In the genomic region with DNA sequence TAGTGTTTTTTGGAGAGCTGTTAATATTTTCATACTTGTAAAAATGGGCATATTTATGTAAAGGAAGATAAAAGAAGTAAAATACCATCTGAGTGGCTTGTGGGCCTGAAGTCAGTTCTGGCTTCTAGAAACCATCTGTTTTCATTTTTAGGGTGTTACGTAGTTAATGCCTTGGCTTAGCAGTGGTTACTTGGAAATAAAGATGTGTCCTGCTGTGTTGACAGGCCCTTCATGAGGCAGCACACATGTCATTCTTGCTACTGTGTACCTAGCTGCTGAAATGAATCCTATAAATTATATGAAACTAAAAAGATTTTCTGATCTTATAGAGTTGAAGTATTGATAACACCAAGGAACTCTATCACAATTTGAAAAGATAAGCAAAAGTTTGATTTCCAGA, we compare ENCODE assay signal across 23 cellular contexts. TPM values are rescaled to one million over a fixed set of nuclear protein-coding genes. Genes with fewer than 3 reads are reported as not detected.
DNase-seq lines count a peak whose midpoint lies in the region; ATAC-seq and TF ChIP-seq lines count a peak whose summit lies in the region.
"Had no signal": no experiment of that assay in that cellular context is flagged by ENCODE, and none has a peak within 500 bp of the region (broad histone marks: within the 10 kb centered on the region; RNA-seq: fewer than 3 reads in every experiment).

No MANE protein-coding gene starts in this region.

- peak in 6 of 8 donors; percentile 45 to 59 (median 54) for ATAC-seq in heart right ventricle
- ATAC-seq in HG03025 (IDR thresholded peaks at IDR 0.05; ENCODE audit: low FRiP score, unreplicated experiment) = no peak
- ATAC-seq: gastroesophageal sphincter; naive thymus-derived CD4-positive, alpha-beta T cell had no signal

- H4K20me1 ChIP-seq in PC-9 (ENCODE audit: insufficient read depth) = peaks cover 100% of the 10 kb centered on the region

- H3K9me3 Mint-ChIP-seq in brain = no peaks in the 10 kb centered on the region
- no peaks in the 10 kb centered on the region for H3K9me3 Mint-ChIP-seq in Caco-2 (ENCODE audit: unreplicated experiment)
- H3K9me3 Mint-ChIP-seq: stimulated activated naive CD8-positive, alpha-beta T cell treated with anti-CD3 and anti-CD28 coated beads, Interleukin-15, Interleukin-2, amounts not matched to agents 100 ng/mL and 50 ng/mL, for 24 hours had no signal

- no peak overlapping the region for H3K4me3 Mint-ChIP-seq in brain
- H3K4me3 Mint-ChIP-seq in Caco-2 (ENCODE audit: unreplicated experiment) = no peak overlapping the region
- H3K4me3 Mint-ChIP-seq: stimulated activated naive CD8-positive, alpha-beta T cell treated with anti-CD3 and anti-CD28 coated beads, Interleukin-15, Interleukin-2, amounts not matched to agents 100 ng/mL and 50 ng/mL, for 24 hours had no signal

- H3K9me2 ChIP-seq in PC-9 (ENCODE audit: insufficient read depth) = no peaks in the 10 kb centered on the region

- no peaks in the 10 kb centered on the region for H3K27me3 Mint-ChIP-seq in brain
- H3K27me3 Mint-ChIP-seq in Caco-2 (ENCODE audit: insufficient read depth, unreplicated experiment) = no peaks in the 10 kb centered on the region
- H3K27me3 Mint-ChIP-seq: naive thymus-derived CD4-positive, alpha-beta T cell; stimulated activated naive CD8-positive, alpha-beta T cell treated with anti-CD3 and anti-CD28 coated beads, Interleukin-15, Interleukin-2, amounts not matched to agents 100 ng/mL and 50 ng/mL, for 24 hours had no signal

- DNase-seq in A673 (ENCODE audit: low spot score) (peak; percentile 52), G401 (ENCODE audit: low spot score) (peak; percentile 80), heart right ventricle (no peak), DMS114 treated with DMSO at 0.1 percent for 48 hours (lab: John Stamatoyannopoulos, UW; ENCODE audit: unreplicated experiment) (no peak), Caco-2 (no peak), PC-9 (no peak)
- DNase-seq: activated effector memory CD4-positive, alpha-beta T cell treated with Interleukin-2 at 50 U/mL for 16 hours; DND-41; GOT3; kidney glomerular epithelial cell; mesenchymal stem cell; naive thymus-derived CD4-positive, alpha-beta T cell; NCI-H1105 treated with DMSO at 0.1 percent for 48 hours; NCI-H510A treated with DMSO at 0.1 percent for 48 hours; RPMI8226; stimulated activated CD4-positive, alpha-beta T cell treated with anti-CD3 and anti-CD28 coated beads, Interleukin-2, amount 100 ng/mL, for 24 hours; transverse colon had no signal

- no peak overlapping the region for H3K4me2 ChIP-seq in PC-9

- peak overlapping the region in 3 of 5 experiments; percentile 53 to 71 (median 70) for H3K27ac Mint-ChIP-seq in brain
- no peak overlapping the region for H3K27ac Mint-ChIP-seq in Caco-2 (ENCODE audit: unreplicated experiment)

- H3K4me3 ChIP-seq in A673 (ENCODE audit: low read depth, low read length, poor library complexity, severe bottlenecking) (no peak overlapping the region), heart right ventricle (no peak overlapping the region), Caco-2 (ENCODE audit: low read depth, low read length) (no peak overlapping the region), PC-9 (no peak overlapping the region)
- H3K4me3 ChIP-seq: gastroesophageal sphincter, skin epidermis, transverse colon had no signal

- BruUV-seq in A673 (replicated peaks; lab: Mats Ljungman, UMichigan) = no TSS peak
- no TSS peak for BruUV-seq in Caco-2 (replicated peaks; lab: Mats Ljungman, UMichigan)
- no TSS peak for BruUV-seq in PC-9 (replicated peaks; lab: Mats Ljungman, UMichigan)

- intact Hi-C loops in A673 (cut with micrococcal nuclease; ENCODE audit: unreplicated experiment) = no loop called here
- intact Hi-C loops in heart right ventricle (cut with DNase I) = no loop called here
- intact Hi-C loops in Caco-2 (cut with micrococcal nuclease; ENCODE audit: unreplicated experiment) = no loop called here
- intact Hi-C loops in PC-9 (cut with micrococcal nuclease; ENCODE audit: unreplicated experiment) = no loop called here

- WGBS in heart right ventricle, 2 donors = 64 to 69% methylated on average over 1 of the region's 1 CpG

- H3K79me2 ChIP-seq in PC-9 (ENCODE audit: low read depth) = peaks cover 99% of the 10 kb centered on the region

- H3K36me3 ChIP-seq in A673 (ENCODE audit: insufficient read depth, low read length, poor library complexity, severe bottlenecking) (peaks cover 56% of the 10 kb centered on the region), heart right ventricle (peaks cover 0 to 62% (median 14%) of the 10 kb centered on the region in 9 donors), Caco-2 (ENCODE audit: control insufficient read depth, insufficient read depth, low read length) (0 out of 2 replicates have a peak, but pooled peaks cover 3% of the 10 kb centered on the region), PC-9 (ENCODE audit: low read depth) (peaks cover 47% of the 10 kb centered on the region)

- peaks cover 38% of the 10 kb centered on the region for H3K4me1 Mint-ChIP-seq in brain
- H3K4me1 Mint-ChIP-seq in Caco-2 (ENCODE audit: low read depth, unreplicated experiment) = no peaks in the 10 kb centered on the region

- in situ Hi-C loops in G401 (cut with HindIII; ENCODE audit: low sequenced_read_pairs) = no loop called here

- H3K9me3 ChIP-seq in A673 (ENCODE audit: low read depth, low read length, poor library complexity, severe bottlenecking) (no peaks in the 10 kb centered on the region), heart right ventricle (no peaks in the 10 kb centered on the region), Caco-2 (no peaks in the 10 kb centered on the region), PC-9 (ENCODE audit: insufficient read depth, low read depth) (no peaks in the 10 kb centered on the region)
- H3K9me3 ChIP-seq: gastroesophageal sphincter, transverse colon had no signal

- CTCF ChIA-PET in A673 (lab: Charles Lee) (no interaction called here), Caco-2 (lab: Charles Lee) (no interaction called here), PC-9 (lab: Charles Lee) (no interaction called here)

- H3K36me3 Mint-ChIP-seq in brain = peaks cover 80% of the 10 kb centered on the region
- H3K36me3 Mint-ChIP-seq in Caco-2 (ENCODE audit: insufficient read depth, unreplicated experiment) = peaks cover 88% of the 10 kb centered on the region

- H3K4me1 ChIP-seq in A673 (ENCODE audit: insufficient read depth, low read length, poor library complexity, severe bottlenecking) = peaks cover 28% of the 10 kb centered on the region
- peaks cover 7 to 57% (median 43%) of the 10 kb centered on the region in 9 donors for H3K4me1 ChIP-seq in heart right ventricle
- no peaks in the 10 kb centered on the region for H3K4me1 ChIP-seq in Caco-2
- H3K4me1 ChIP-seq in PC-9 (replicated peaks; ENCODE audit: insufficient read depth) = no peaks in the 10 kb centered on the region
- H3K4me1 ChIP-seq: parathyroid adenoma had no signal

- TF ChIP-seq CTCF in A673 (conservative IDR thresholded peaks at IDR 0.05; ENCODE audit: low read depth, low read length) = no peak
- no peak for TF ChIP-seq CTCF in brain (conservative IDR thresholded peaks at IDR 0.05)
- no peak for TF ChIP-seq CTCF in heart right ventricle (IDR thresholded peaks at IDR 0.05)
- no peak for TF ChIP-seq CTCF in Caco-2 (IDR thresholded peaks at IDR 0.05; ENCODE audit: insufficient read depth in 1 of 2, low read depth in 1 of 2, low read length in 1 of 2, severe bottlenecking in 1 of 2, unreplicated experiment in 1 of 2)
- TF ChIP-seq CTCF in PC-9 (conservative IDR thresholded peaks at IDR 0.05) = no peak

- no peak overlapping the region for H3K27ac ChIP-seq in A673 (ENCODE audit: low read depth, low read length, poor library complexity, severe bottlenecking)
- H3K27ac ChIP-seq in heart right ventricle = peak overlapping the region in 3 of 10 donors; percentile 11 to 44 (median 13)
- no peak overlapping the region for H3K27ac ChIP-seq in PC-9
- H3K27ac ChIP-seq: parathyroid adenoma, skin epidermis, transverse colon had no signal

- peaks cover 85% of the 10 kb centered on the region for H3F3A ChIP-seq in PC-9 (ENCODE audit: insufficient read depth, low read depth)

- H2AFZ ChIP-seq in PC-9 = no peak overlapping the region
- H2AFZ ChIP-seq: parathyroid adenoma had no signal

- POLR2A ChIA-PET in A673 (lab: Charles Lee; ENCODE audit: low non-redundant PET) (no interaction called here), Caco-2 (lab: Charles Lee) (no interaction called here), PC-9 (lab: Charles Lee; ENCODE audit: unreplicated experiment) (no interaction called here)

- no peaks in the 10 kb centered on the region for H3K27me3 ChIP-seq in A673 (replicated peaks; ENCODE audit: insufficient read depth, low read depth, low read length, poor library complexity)
- no peaks in the 10 kb centered on the region for H3K27me3 ChIP-seq in heart right ventricle
- H3K27me3 ChIP-seq in Caco-2 (replicated peaks; ENCODE audit: control insufficient read depth, insufficient read depth, low read length) = no peaks in the 10 kb centered on the region
- H3K27me3 ChIP-seq in PC-9 (ENCODE audit: insufficient read depth, low read depth) = no peaks in the 10 kb centered on the region
- H3K27me3 ChIP-seq: gastroesophageal sphincter, transverse colon had no signal

RNA-seq across cellular contexts. Expression of a gene that starts 16.0 kb away (rescaled TPM):
- 665 and 683 TPM in 2 replicates for total RNA-seq in A673 (2021)
- total RNA-seq in G401 (2014; rRNA removed; shearing (Covaris generic)) = 363 and 464 TPM in 2 replicates
- polyA plus RNA-seq in brain (ENCODE audit: insufficient read depth, low read depth, low replicate concordance) = 261 TPM
- 100 to 1,000 TPM; 102 to 129 (median 112) TPM for total RNA-seq in heart right ventricle
- polyA plus RNA-seq in heart right ventricle = 10 to 100 TPM; 68.1 to 90.3 TPM
- 399 and 401 TPM in 2 replicates for total RNA-seq in Caco-2 (2022)
- total RNA-seq in PC-9 (2021) = 242 and 326 TPM in 2 replicates

RNA-seq across cellular contexts. Expression of a gene that starts 31.1 kb away (rescaled TPM):
- total RNA-seq in A673 (2021) (82.4 and 89.6 TPM in 2 replicates), heart right ventricle (10 to 100 TPM; 24.3 to 33.1 (median 26.5) TPM), Caco-2 (2022) (32.2 and 43.4 TPM in 2 replicates), PC-9 (2021) (31.9 and 41.0 TPM in 2 replicates)
- total RNA-seq in G401 (2014; rRNA removed; shearing (Covaris generic)) = 85.4 and 93.4 TPM in 2 replicates
- polyA plus RNA-seq in brain (ENCODE audit: insufficient read depth, low read depth, low replicate concordance) (23.5 TPM), heart right ventricle (10 to 100 TPM; 43.6 to 92.3 TPM)

RNA-seq across cellular contexts. Expression of a gene that starts 44.8 kb away (rescaled TPM):
- 35.4 and 52.2 TPM in 2 replicates for total RNA-seq in A673 (2021)
- total RNA-seq in G401 (2014; rRNA removed; shearing (Covaris generic)) = 7.4 and 12.8 TPM in 2 replicates
- 143 TPM for polyA plus RNA-seq in brain (ENCODE audit: insufficient read depth, low read depth, low replicate concordance)
- total RNA-seq in heart right ventricle = 100 to 1,000 TPM in 4 of 10 donors, 10 to 100 TPM in 6; 82.5 to 114 (median 96.7) TPM
- polyA plus RNA-seq in heart right ventricle = 10 to 100 TPM; 56.2 to 65.8 TPM
- total RNA-seq in Caco-2 (2022) = 119 and 120 TPM in 2 replicates
- total RNA-seq in PC-9 (2021) = 205 and 239 TPM in 2 replicates

RNA-seq across cellular contexts. Expression of a gene that starts 47.7 kb away (rescaled TPM):
- total RNA-seq in A673 (2021) (143 and 155 TPM in 2 replicates), heart right ventricle (100 to 1,000 TPM; 118 to 206 (median 135) TPM), Caco-2 (2022) (137 and 138 TPM in 2 replicates), PC-9 (2021) (169 and 188 TPM in 2 replicates)
- 90.2 and 121 TPM in 2 replicates for total RNA-seq in G401 (2014; rRNA removed; shearing (Covaris generic))
- polyA plus RNA-seq in brain (ENCODE audit: insufficient read depth, low read depth, low replicate concordance) (134 TPM), heart right ventricle (100 to 1,000 TPM in 1 of 2 donors, 10 to 100 TPM in 1; 78.9 to 110 TPM)

Comparison
In these comparisons a context has a peak if more than half of its experiments do, and no peak if none do; other contexts are left out.
1. DNase-seq: peak in A673 (single experiment) and G401 (single experiment); none in heart right ventricle (0 of 2), DMS114 treated with DMSO at 0.1 percent for 48 hours (single experiment), Caco-2 (0 of 2) and PC-9 (0 of 2).